20 cellular contexts compared by ENCODE assay signal in genomic region chr1:90671251-90671650, GRCh38. TPM values are rescaled to one million over a fixed set of nuclear protein-coding genes. Genes with fewer than 3 reads are reported as not detected.
"Had no signal": no experiment of that assay in that cellular context is flagged by ENCODE, and none has a peak within 500 bp of the region (broad histone marks: within the 10 kb centered on the region; RNA-seq: fewer than 3 reads in every experiment).

No MANE protein-coding gene starts in this region.

- H3K36me3 ChIP-seq: SJSA1 had no signal

- H3K9me3 ChIP-seq: SJSA1 had no signal

- DNase-seq: KBM-7, MV-4-11, NCI-H1048, NCI-H1105, NCI-H1417, NCI-H1436 treated with DMSO at 0.1 percent for 48 hours, NCI-H187, NCI-H2029, NCI-H2081 treated with DMSO at 0.1 percent for 48 hours, NCI-H2227 treated with DMSO at 0.1 percent for 48 hours, NCI-H774, Right ventricle myocardium superior, RPMI8226, SIG-M5 had no signal

- H3K27me3 ChIP-seq: SJSA1 had no signal

- H3K4me3 ChIP-seq: SJSA1, SK-N-MC had no signal

- H3K4me1 ChIP-seq: SJSA1 had no signal

- H3K27ac ChIP-seq: SJSA1, SK-N-MC had no signal

RNA-seq across cellular contexts. Expression of gene BARHL2, which starts 45.9 kb away (rescaled TPM):
- total RNA-seq: HT-29, LHCN-M2, MCF 10A, NCI-H460, Right ventricle myocardium superior, SJSA1 had no signal
